8 cellular contexts compared by ENCODE assay signal in genomic region chr11:125569913-125570621, GRCh38. TPM values are rescaled to one million over a fixed set of nuclear protein-coding genes. Genes with fewer than 3 reads are reported as not detected.
A peak's percentile ranks its signal among the peaks of the same experiment; 100 is the strongest.
DNase-seq lines count a peak whose midpoint lies in the region; ATAC-seq and TF ChIP-seq lines count a peak whose summit lies in the region.

No MANE protein-coding gene starts in this region.

- H3K27me3 Mint-ChIP-seq in H9 (ENCODE audit: low read depth) = no peaks in the 10 kb centered on the region; the same call in 1 of the 2 replicates

- no peak overlapping the region for H2BK20ac ChIP-seq in H9 (ENCODE audit: low read depth, low read length, poor library complexity, severe bottlenecking)

- peaks cover 13 to 16% of the 10 kb centered on the region in 2 experiments; a peak in 4 of 5 replicates for H3K9me3 Mint-ChIP-seq in H9

- H3K9me3 ChIP-seq in H9 (ENCODE audit: control insufficient read depth, low read depth, low read length) (no peaks in the 10 kb centered on the region), SJCRH30 (replicated peaks) (no peaks in the 10 kb centered on the region), ovary (no peaks in the 10 kb centered on the region)

- no peak overlapping the region for H4K8ac ChIP-seq in H9 (replicated peaks; ENCODE audit: insufficient read length, low read depth, low read length)

- H3K4me1 Mint-ChIP-seq in H9 = peaks cover 13% of the 10 kb centered on the region in 2 experiments

- no peak overlapping the region for H2BK15ac ChIP-seq in H9 (ENCODE audit: low read depth, low read length)

- peak overlapping the region; percentile 65 for H3K4me2 ChIP-seq in H9 (ENCODE audit: insufficient read depth, insufficient read length, low read length)

- H2BK5ac ChIP-seq in H9 (ENCODE audit: insufficient read length, low read length) = no peak overlapping the region

- H3K4me3 Mint-ChIP-seq in H9 = peak overlapping the region; percentile 82 to 89

- peak overlapping the region in 1 of 3 experiments; percentile 83; a peak in 2 of 7 replicates for H3K27ac Mint-ChIP-seq in H9

- ATAC-seq in esophagus mucosa = peak; percentile 8
- no peak for ATAC-seq in GM21381 (IDR thresholded peaks at IDR 0.05; ENCODE audit: unreplicated experiment)

- H3K27me3 ChIP-seq in H9 (ENCODE audit: insufficient read depth, low read length) = no peaks in the 10 kb centered on the region
- no peaks in the 10 kb centered on the region for H3K27me3 ChIP-seq in SJCRH30
- no peaks in the 10 kb centered on the region for H3K27me3 ChIP-seq in ovary

- whole genome bisulfite sequencing in H9 (ENCODE audit: extremely low coverage, insufficient read length, low lambda C conversion rate) = no CpG with 5 or more reads among the region's 9 CpGs
- 1 to 2% (median 1%) methylated on average over 9 of the region's 9 CpGs for WGBS in ovary, 3 donors

- no peak overlapping the region for H3K4ac ChIP-seq in H9 (ENCODE audit: low read depth, low read length)

- H3K36me3 Mint-ChIP-seq in H9 (ENCODE audit: insufficient read depth in 1 of 3, low read depth in 3 of 3) = peaks cover 21 to 33% (median 33%) of the 10 kb centered on the region in 3 experiments

- no peak overlapping the region for H3T11ph ChIP-seq in H9 (ENCODE audit: low read length)

- TF ChIP-seq CTCF in H9 (conservative IDR thresholded peaks at IDR 0.05) = no peak
- TF ChIP-seq CTCF in ovary (IDR thresholded peaks at IDR 0.05) = no peak

- peak overlapping the region; percentile 81 for H3K9ac ChIP-seq in H9 (ENCODE audit: extremely low read depth, insufficient read length, low read length)

- intact Hi-C loops in ovary (cut with DNase I) = loop anchor here in 1 of 4 donors (10.0 kb wide), 1 partner anchor 55 kb away; the partner anchor contains the start of gene CHEK1

- H2BK120ac ChIP-seq in H9 (ENCODE audit: low read depth, low read length, poor library complexity, severe bottlenecking) = no peak overlapping the region

- H3K23me2 ChIP-seq in H9 (ENCODE audit: insufficient read length, low read depth, low read length, poor library complexity, severe bottlenecking) = no peaks in the 10 kb centered on the region

- peak overlapping the region; percentile 65; the same call in 1 of the 2 replicates for H3K14ac ChIP-seq in H9 (ENCODE audit: insufficient read depth, low read length)

- no peak for TF ChIP-seq POLR2A in ovary (IDR thresholded peaks at IDR 0.05)

- H3K4me1 ChIP-seq in H9 (ENCODE audit: insufficient read depth, low read length) (no peaks in the 10 kb centered on the region), SJCRH30 (peaks cover 7% of the 10 kb centered on the region), ovary (ENCODE audit: insufficient read depth) (peaks cover 4% of the 10 kb centered on the region)

- peaks cover 3% of the 10 kb centered on the region; the same call in 1 of the 2 replicates for H3K36me3 ChIP-seq in SJCRH30
- no peaks in the 10 kb centered on the region for H3K36me3 ChIP-seq in ovary

- no peak overlapping the region for H4K91ac ChIP-seq in H9 (ENCODE audit: insufficient read length, low read depth, low read length)

- H3K79me1 ChIP-seq in H9 (ENCODE audit: insufficient read depth, low read depth, low read length, poor library complexity, severe bottlenecking) = peaks cover 4% of the 10 kb centered on the region

- H3K23ac ChIP-seq in H9 (ENCODE audit: insufficient read length, low read depth, low read length) = no peak overlapping the region

- H2BK12ac ChIP-seq in H9 (ENCODE audit: insufficient read length, low read depth, low read length) = no peak overlapping the region

- DNase-seq in ELR (ENCODE audit: low read depth) (peak; percentile 37), H9 (no peak), SJCRH30 (peak in 1 of 2 experiments; percentile 22), ovary (no peak), NCI-H2081 (lab: John Stamatoyannopoulos, UW) (no peak), islet precursor cell (no peak)

- H3K27ac ChIP-seq in H9 (ENCODE audit: insufficient read length, low read depth, low read length) (no peak overlapping the region), SJCRH30 (peak overlapping the region; percentile 60), ovary (peak overlapping the region; percentile 74 to 78)

- no peak overlapping the region for H2AK5ac ChIP-seq in H9 (ENCODE audit: insufficient read length, low read length)

- H3K4me3 ChIP-seq in SJCRH30 (peak overlapping the region; percentile 90), ovary (peak overlapping the region; percentile 90)

- no peak overlapping the region for H4K5ac ChIP-seq in H9 (ENCODE audit: insufficient read length, low read depth, low read length)

- H3K79me2 ChIP-seq in H9 (ENCODE audit: insufficient read depth, low read length) = no peaks in the 10 kb centered on the region; the same call in 1 of the 2 replicates

- no peak for TF ChIP-seq EP300 in ovary (IDR thresholded peaks at IDR 0.05)

- H3K56ac ChIP-seq in H9 (ENCODE audit: insufficient read length, low read depth, low read length) = no peak overlapping the region

- no peak overlapping the region for H3K18ac ChIP-seq in H9 (ENCODE audit: insufficient read length, low read depth, low read length)

- H2AFZ ChIP-seq in H9 (ENCODE audit: low read length) = no peak overlapping the region

- no peaks in the 10 kb centered on the region for H4K20me1 ChIP-seq in H9 (ENCODE audit: control insufficient read depth, insufficient read depth, insufficient read length)

RNA-seq across cellular contexts. Expression of gene EI24, which starts 0.8 kb away (rescaled TPM):
- total RNA-seq in H9 (2021) (146 and 151 TPM in 2 replicates), esophagus mucosa (77.2 TPM), ovary (10 to 100 TPM; 44.9 to 58.4 (median 53.4) TPM)
- total RNA-seq in SJCRH30 (2014; rRNA removed; shearing (Covaris generic)) = 81.7 and 85.0 TPM in 2 replicates
- 100 to 1,000 TPM in 1 of 2 donors, 10 to 100 TPM in 1; 48.4 to 149 TPM for polyA plus RNA-seq in ovary

RNA-seq across cellular contexts. Expression of gene STT3A, which starts 22.6 kb away (rescaled TPM):
- total RNA-seq in H9 (2021) (125 and 128 TPM in 2 replicates), esophagus mucosa (73.6 TPM), ovary (100 to 1,000 TPM in 5 of 7 donors, 10 to 100 TPM in 2; 51.9 to 161 (median 135) TPM)
- total RNA-seq in SJCRH30 (2014; rRNA removed; shearing (Covaris generic)) = 102 and 104 TPM in 2 replicates
- 100 to 1,000 TPM in 1 of 2 donors, 10 to 100 TPM in 1; 69.8 to 239 TPM for polyA plus RNA-seq in ovary

RNA-seq across cellular contexts. Expression of gene CHEK1, which starts 54.9 kb away (rescaled TPM):
- total RNA-seq in H9 (2021) (119 and 126 TPM in 2 replicates), esophagus mucosa (14.7 TPM), ovary (1 to 10 TPM in 4 of 7 donors, under 1 TPM in 3; 0.24 to 3.2 (median 1.1) TPM)
- 48.3 and 50.9 TPM in 2 replicates for total RNA-seq in SJCRH30 (2014; rRNA removed; shearing (Covaris generic))
- polyA plus RNA-seq in ovary = 1 to 10 TPM; 1.5 to 3.5 TPM
